8 cellular contexts compared by ENCODE assay signal in the genomic region with DNA sequence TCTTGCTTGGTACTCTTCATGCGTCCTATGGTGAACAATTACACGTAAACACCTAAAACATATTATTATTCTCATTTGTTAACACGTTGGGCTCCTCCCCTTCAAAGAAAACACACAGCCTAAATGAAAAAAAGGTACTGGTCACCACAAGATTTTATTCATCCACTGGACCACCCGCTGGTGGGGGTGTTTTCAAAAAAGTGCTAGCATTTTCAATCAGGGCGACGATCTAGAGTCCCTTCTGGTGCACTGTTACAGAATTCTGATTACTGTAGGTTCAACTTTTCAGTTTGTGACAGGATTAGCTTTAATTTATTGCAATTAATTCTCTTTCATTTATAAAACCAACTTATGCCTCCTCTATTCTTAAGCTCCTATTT. TPM values are rescaled to one million over a fixed set of nuclear protein-coding genes. Genes with fewer than 3 reads are reported as not detected.
A peak's percentile ranks its signal among the peaks of the same experiment; 100 is the strongest.
DNase-seq lines count a peak whose midpoint lies in the region; ATAC-seq and TF ChIP-seq lines count a peak whose summit lies in the region.

No MANE protein-coding gene starts in this region.

- no peaks in the 10 kb centered on the region for H3K9me3 Mint-ChIP-seq in T-helper 2 cell treated with Interferon-gamma antibody and Interleukin-4, amounts not matched to agents 5 μg/mL and 100 μg/mL, for 36 hours

- no peak for TF ChIP-seq CTCF in foreskin keratinocyte (conservative IDR thresholded peaks at IDR 0.05)

- H3K4me1 Mint-ChIP-seq in T-helper 2 cell treated with Interferon-gamma antibody and Interleukin-4, amounts not matched to agents 5 μg/mL and 100 μg/mL, for 36 hours (ENCODE audit: low read depth): peaks cover 28% of the 10 kb centered on the region

- peaks cover 5% of the 10 kb centered on the region for H3K4me1 ChIP-seq in foreskin keratinocyte
- H3K4me1 ChIP-seq in rectal smooth muscle tissue (ENCODE audit: control insufficient read depth, insufficient read depth, low read length): peaks cover 9% of the 10 kb centered on the region

- ATAC-seq in HG03045 (IDR thresholded peaks at IDR 0.05; ENCODE audit: unreplicated experiment) (peak; percentile 8), foreskin keratinocyte (no peak)

- H3K27me3 ChIP-seq in foreskin keratinocyte (no peaks in the 10 kb centered on the region), rectal smooth muscle tissue (ENCODE audit: control insufficient read depth, insufficient read depth, low read length) (no peaks in the 10 kb centered on the region)

- H3K36me3 Mint-ChIP-seq in T-helper 2 cell treated with Interferon-gamma antibody and Interleukin-4, amounts not matched to agents 5 μg/mL and 100 μg/mL, for 36 hours (ENCODE audit: low read depth): peaks cover 32% of the 10 kb centered on the region

- no peaks in the 10 kb centered on the region for H3K36me3 ChIP-seq in rectal smooth muscle tissue (ENCODE audit: control insufficient read depth, insufficient read depth, low read length)

- H3K4me3 ChIP-seq in rectal smooth muscle tissue (ENCODE audit: low read length): peak overlapping the region; percentile 96

- H3K4me3 Mint-ChIP-seq in T-helper 2 cell treated with Interferon-gamma antibody and Interleukin-4, amounts not matched to agents 5 μg/mL and 100 μg/mL, for 36 hours: peak overlapping the region; percentile 100

- H3K27ac ChIP-seq in foreskin keratinocyte (peak overlapping the region; percentile 97), rectal smooth muscle tissue (ENCODE audit: low read depth, low read length) (peak overlapping the region; percentile 89)

- H3K27me3 Mint-ChIP-seq in T-helper 2 cell treated with Interferon-gamma antibody and Interleukin-4, amounts not matched to agents 5 μg/mL and 100 μg/mL, for 36 hours (ENCODE audit: low read depth): peaks cover 19% of the 10 kb centered on the region

- peak overlapping the region; percentile 92 for H3K9ac ChIP-seq in rectal smooth muscle tissue (ENCODE audit: low read length)

- DNase-seq in SIG-M5 treated with dmso at 0.1 percent for 504 hours (lab: John Stamatoyannopoulos, UW; ENCODE audit: unreplicated experiment) (peak; percentile 57), SIG-M5 (lab: John Stamatoyannopoulos, UW) (no peak), foreskin keratinocyte (no peak), GF-D8 (lab: John Stamatoyannopoulos, UW) (no peak), NCI-H526 treated with DMSO at 0.1 percent for 48 hours (lab: John Stamatoyannopoulos, UW) (no peak)
- no peak for DNase-seq in T-helper 2 cell treated with Interferon-gamma antibody and Interleukin-4, amounts not matched to agents 5 μg/mL and 100 μg/mL, for 36 hours (ENCODE audit: low spot score)

- peak overlapping the region; percentile 100 for H3K27ac Mint-ChIP-seq in T-helper 2 cell treated with Interferon-gamma antibody and Interleukin-4, amounts not matched to agents 5 μg/mL and 100 μg/mL, for 36 hours

RNA-seq across cellular contexts. Expression of a gene that starts 0.5 kb away (rescaled TPM):
- 44.5 and 48.3 TPM in 2 replicates for total RNA-seq in foreskin keratinocyte
- 58.2 and 60.4 TPM in 2 replicates for polyA plus RNA-seq in foreskin keratinocyte
